10 cellular contexts compared by ENCODE assay signal in genomic region chr6:26193467-26194328, GRCh38.
DNase-seq lines count a peak whose midpoint lies in the region; ATAC-seq, FAIRE-seq and TF ChIP-seq lines count a peak whose summit lies in the region.
"Had no signal": no experiment of that assay in that cellular context is flagged by ENCODE, and none has a peak within 500 bp of the region (broad histone marks: within the 10 kb centered on the region; RNA-seq: fewer than 3 reads in every experiment).

No MANE protein-coding gene starts in this region.

- no peak for TF ChIP-seq POLR2A in A549 (IDR thresholded peaks at IDR 0.05; ENCODE audit: low read length)
- no peak for TF ChIP-seq POLR2A in ovary (IDR thresholded peaks at IDR 0.05)

- H3K9ac ChIP-seq in mesenchymal stem cell (ENCODE audit: low read length) = peak overlapping the region; percentile 92

- FAIRE-seq in A549 (lab: Jason Lieb, UNC) = no peak

- no peak overlapping the region for H3K18ac ChIP-seq in mesenchymal stem cell (ENCODE audit: low read depth in 1 of 2, low read length in 2 of 2)

- no peak overlapping the region for H2BK5ac ChIP-seq in mesenchymal stem cell (ENCODE audit: low read depth, low read length, poor library complexity, severe bottlenecking)

- H4K8ac ChIP-seq in mesenchymal stem cell (ENCODE audit: low read length) = no peak overlapping the region

- no peak overlapping the region for H2BK120ac ChIP-seq in mesenchymal stem cell (ENCODE audit: low read depth, low read length)

- H3K27me3 ChIP-seq in mesenchymal stem cell (ENCODE audit: control insufficient read depth in 1 of 2, insufficient read depth in 1 of 2, low read length in 2 of 2) = no peaks in the 10 kb centered on the region
- no peaks in the 10 kb centered on the region for H3K27me3 ChIP-seq in ovary

- CTCF ChIA-PET in A549 (lab: Yijun Ruan, JAX) = interaction anchor here (0.8 to 0.9 kb wide), 2 partner anchors 10 to 57 kb away, joined by 3 read pairs; a partner anchor contains a TSS

- TF ChIP-seq CTCF in A549 (IDR thresholded peaks at IDR 0.05) (no peak), GM12864 (IDR thresholded peaks at IDR 0.05; ENCODE audit: low read depth, low read length, missing control alignments) (no peak), VCaP (conservative IDR thresholded peaks at IDR 0.05) (no peak), ovary (IDR thresholded peaks at IDR 0.05) (no peak)

- H3K79me1 ChIP-seq in mesenchymal stem cell (replicated peaks; ENCODE audit: low read length, poor library complexity, severe bottlenecking) = peaks cover 5% of the 10 kb centered on the region

- no peak overlapping the region for H2BK15ac ChIP-seq in mesenchymal stem cell (ENCODE audit: low read depth, poor library complexity, severe bottlenecking)

- H2BK12ac ChIP-seq in mesenchymal stem cell (ENCODE audit: low read length in 2 of 2) = no peak overlapping the region

- no peak overlapping the region for H2AK5ac ChIP-seq in mesenchymal stem cell (ENCODE audit: low read length, severe bottlenecking)

- H3K4me1 ChIP-seq in A549 (peaks cover 4% of the 10 kb centered on the region), mesenchymal stem cell (ENCODE audit: control insufficient read depth, insufficient read depth, low read depth, low read length) (peaks cover 5% of the 10 kb centered on the region), ovary (ENCODE audit: insufficient read depth) (no peaks in the 10 kb centered on the region)

- TF ChIP-seq RAD21 in A549 (conservative IDR thresholded peaks at IDR 0.05 in 1 of 2, IDR thresholded peaks at IDR 0.05 in 1 of 2) = no peak

- TF ChIP-seq EP300 in A549 (IDR thresholded peaks at IDR 0.05) (no peak), ovary (IDR thresholded peaks at IDR 0.05) (no peak)

- H3K9me3 ChIP-seq in A549 = no peaks in the 10 kb centered on the region
- no peaks in the 10 kb centered on the region for H3K9me3 ChIP-seq in mesenchymal stem cell (ENCODE audit: control insufficient read depth, low read length)
- H3K9me3 ChIP-seq in ovary = no peaks in the 10 kb centered on the region

- in situ Hi-C loops in G401 (cut with HindIII; ENCODE audit: low sequenced_read_pairs) = no loop called here

- DNase-seq in A549 (ENCODE audit: low read depth in 1 of 2, low spot score in 1 of 2) (no peak), GM12864 (ENCODE audit: low read depth) (no peak), mesenchymal stem cell (no peak), NCI-H526 (lab: John Stamatoyannopoulos, UW) (no peak), NCI-H1417 (lab: John Stamatoyannopoulos, UW) (no peak), G401 (ENCODE audit: low spot score) (no peak), ovary (no peak)
- DNase-seq: mammary epithelial cell, NCI-H2171 treated with DMSO at 0.1 percent for 48 hours had no signal

- H3K4me2 ChIP-seq in A549 (no peak overlapping the region), mesenchymal stem cell (ENCODE audit: low read length, poor library complexity, severe bottlenecking) (no peak overlapping the region)

- no peak overlapping the region for H2AFZ ChIP-seq in mesenchymal stem cell (ENCODE audit: low read depth, low read length)

- intact Hi-C loops in ovary (cut with DNase I) = loop anchor here in 2 of 4 donors (10.0 kb wide), 1 partner anchor 169 kb away; a partner anchor contains a TSS

- H3K36me3 ChIP-seq in mesenchymal stem cell (ENCODE audit: control insufficient read depth in 1 of 2, insufficient read depth in 2 of 2, low read depth in 1 of 2, low read length in 2 of 2) = no peaks in the 10 kb centered on the region
- H3K36me3 ChIP-seq in ovary = no peaks in the 10 kb centered on the region

- no peak overlapping the region for H4K91ac ChIP-seq in mesenchymal stem cell (ENCODE audit: low read length)

- no peak overlapping the region for H3K4ac ChIP-seq in mesenchymal stem cell (ENCODE audit: low read depth in 1 of 2, low read length in 2 of 2)

- peak overlapping the region; percentile 82 to 90; a peak in 3 of 6 replicates for H3K27ac ChIP-seq in A549
- H3K27ac ChIP-seq in VCaP = peak overlapping the region; percentile 88
- no peak overlapping the region for H3K27ac ChIP-seq in mesenchymal stem cell (ENCODE audit: low read length, poor library complexity, severe bottlenecking)
- H3K27ac ChIP-seq in ovary = no peak overlapping the region

- WGBS in A549 (ENCODE audit: missing lambda C conversion rate) = 88% methylated on average over 1 of the region's 1 CpG
- 100% methylated on average over 1 of the region's 1 CpG for WGBS in mesenchymal stem cell
- WGBS in ovary, 3 donors = 95 to 98% (median 97%) methylated on average over 1 of the region's 1 CpG

- no peak overlapping the region for H3K4me3 ChIP-seq in A549
- H3K4me3 ChIP-seq in GM12864 (ENCODE audit: low read depth, low read length) = peak overlapping the region; percentile 11; the same call in 1 of the 2 replicates
- no peak overlapping the region for H3K4me3 ChIP-seq in mesenchymal stem cell (ENCODE audit: insufficient read depth in 1 of 2, low read depth in 1 of 2, low read length in 2 of 2)
- no peak overlapping the region for H3K4me3 ChIP-seq in ovary

- no peak overlapping the region for H3K23ac ChIP-seq in mesenchymal stem cell (ENCODE audit: low read length in 2 of 2)

- POLR2A ChIA-PET in A549 (lab: Yijun Ruan, JAX) = no interaction called here

- no peak for ATAC-seq in A549

- H3K14ac ChIP-seq in mesenchymal stem cell (ENCODE audit: low read length in 2 of 2) = no peak overlapping the region

TF ChIP-seq in A549, 52 proteins besides CTCF, POLR2A, EP300 and RAD21:
- TF ChIP-seq NPAS2 (CRISPR knock-in tag; IDR thresholded peaks at IDR 0.05; ENCODE audit: borderline replicate concordance) (no peak), MYC (IDR thresholded peaks at IDR 0.05; ENCODE audit: borderline replicate concordance, low read length) (no peak), HOXA7 (CRISPR knock-in tag; IDR thresholded peaks at IDR 0.05) (no peak), HES2 (IDR thresholded peaks at IDR 0.05) (no peak), TP53 (CRISPR knock-in tag; IDR thresholded peaks at IDR 0.05) (no peak), FOSB (CRISPR knock-in tag; IDR thresholded peaks at IDR 0.05) (no peak)

Comparison
In these comparisons a context has a peak if more than half of its experiments do, and no peak if none do; other contexts are left out.
1. H3K27ac ChIP-seq: peak in A549 (2 of 2) and VCaP (single experiment); none in mesenchymal stem cell (single experiment) and ovary (0 of 2).